ENCODE assay signal across 4 cellular contexts in genomic region chr16:1563786-1564185, GRCh38. TPM values are rescaled to one million over a fixed set of nuclear protein-coding genes. Genes with fewer than 3 reads are reported as not detected.
"Had no signal": no experiment of that assay in that cellular context is flagged by ENCODE, and none has a peak within 500 bp of the region (broad histone marks: within the 10 kb centered on the region; RNA-seq: fewer than 3 reads in every experiment).

No MANE protein-coding gene starts in this region.

- DNase-seq: GDM1, GF-D8 had no signal

- H3K4me3 ChIP-seq: GM12878 had no signal

- ATAC-seq: GM12878 had no signal

RNA-seq across cellular contexts. Expression of gene TMEM204, which starts 30.3 kb away (rescaled TPM):
- total RNA-seq: G401 had no signal
